In genomic region chr13:98537306-98537705, GRCh38 we compare ENCODE assay signal across 21 cellular contexts. TPM values are rescaled to one million over a fixed set of nuclear protein-coding genes. Genes with fewer than 3 reads are reported as not detected.
DNase-seq lines count a peak whose midpoint lies in the region; ATAC-seq lines count a peak whose summit lies in the region.
"Had no signal": no experiment of that assay in that cellular context is flagged by ENCODE, and none has a peak within 500 bp of the region (broad histone marks: within the 10 kb centered on the region; RNA-seq: fewer than 3 reads in every experiment).

No MANE protein-coding gene starts in this region.

- DNase-seq in activated naive CD8-positive, alpha-beta T cell treated with anti-CD3 and anti-CD28 coated beads, Interleukin-2, amount 50 U/mL, for 24 hours, result no peak
- no peak for DNase-seq in T-helper 17 cell
- DNase-seq in mesendoderm, result no peak
- DNase-seq in superior temporal gyrus (ENCODE audit: extremely low spot score), result no peak
- DNase-seq in left colon, result no peak
- DNase-seq in NCI-H1694 treated with DMSO at 0.1 percent for 48 hours (lab: John Stamatoyannopoulos, UW), result no peak
- DNase-seq: activated CD4-positive, alpha-beta T cell treated with anti-CD3 and anti-CD28 coated beads for 1 hour; activated T-cell treated with anti-CD3 and anti-CD28 coated beads for 4 hours; colonic mucosa; hypothalamus; MM.1S; NCI-H187; NCI-H446; spleen; T1000; transverse colon had no signal

- peaks cover 36% of the 10 kb centered on the region for H3K79me1 ChIP-seq in mesendoderm (ENCODE audit: low read length)

- H4K5ac ChIP-seq in mesendoderm (ENCODE audit: low read length), result no peak overlapping the region

- no peaks in the 10 kb centered on the region for H3K9me3 Mint-ChIP-seq in activated naive CD8-positive, alpha-beta T cell (ENCODE audit: low read depth)
- H3K9me3 Mint-ChIP-seq in activated naive CD8-positive, alpha-beta T cell treated with anti-CD3 and anti-CD28 coated beads, Interleukin-2, amount 50 U/mL, for 24 hours, result no peaks in the 10 kb centered on the region
- H3K9me3 Mint-ChIP-seq: activated naive CD4-positive, alpha-beta T cell treated with anti-CD3 and anti-CD28 coated beads, Interleukin-2, amount 50 U/mL, for 24 hours had no signal

- no peak overlapping the region for H2AK5ac ChIP-seq in mesendoderm (ENCODE audit: low read length)

- no peak overlapping the region for H2BK15ac ChIP-seq in mesendoderm (replicated peaks; ENCODE audit: low read depth)

- H3K18ac ChIP-seq in mesendoderm (ENCODE audit: low read length), result no peak overlapping the region

- H3K4me1 Mint-ChIP-seq in activated naive CD8-positive, alpha-beta T cell (ENCODE audit: low read depth), result peaks cover 92% of the 10 kb centered on the region
- peaks cover 91% of the 10 kb centered on the region for H3K4me1 Mint-ChIP-seq in activated naive CD8-positive, alpha-beta T cell treated with anti-CD3 and anti-CD28 coated beads, Interleukin-2, amount 50 U/mL, for 24 hours
- peaks cover 78% of the 10 kb centered on the region for H3K4me1 Mint-ChIP-seq in T-helper 17 cell

- no peaks in the 10 kb centered on the region for H3K27me3 ChIP-seq in mesendoderm (ENCODE audit: insufficient read depth, low read length, poor library complexity)
- H3K27me3 ChIP-seq: colonic mucosa, neural progenitor cell, SJSA1, spleen, transverse colon had no signal

- no peak overlapping the region for H2BK120ac ChIP-seq in mesendoderm (ENCODE audit: low read depth, low read length)

- peak overlapping the region; percentile 6 for H3K56ac ChIP-seq in mesendoderm (ENCODE audit: low read length)

- no peaks in the 10 kb centered on the region for H3K27me3 Mint-ChIP-seq in activated naive CD8-positive, alpha-beta T cell
- no peaks in the 10 kb centered on the region for H3K27me3 Mint-ChIP-seq in activated naive CD8-positive, alpha-beta T cell treated with anti-CD3 and anti-CD28 coated beads, Interleukin-2, amount 50 U/mL, for 24 hours
- no peaks in the 10 kb centered on the region for H3K27me3 Mint-ChIP-seq in T-helper 17 cell
- H3K27me3 Mint-ChIP-seq: activated naive CD4-positive, alpha-beta T cell treated with anti-CD3 and anti-CD28 coated beads, Interleukin-2, amount 50 U/mL, for 24 hours had no signal

- H3K9me3 ChIP-seq in T-helper 17 cell (ENCODE audit: control insufficient read depth, low read length, poor library complexity, severe bottlenecking), result no peaks in the 10 kb centered on the region
- H3K9me3 ChIP-seq: colonic mucosa, SJSA1, spleen, transverse colon had no signal

- H3K4ac ChIP-seq in mesendoderm (ENCODE audit: low read depth, low read length), result no peak overlapping the region

- peaks cover 2% of the 10 kb centered on the region for H3K4me1 ChIP-seq in mesendoderm (ENCODE audit: control insufficient read depth, low read depth, low read length)

- H3K79me2 ChIP-seq in mesendoderm (ENCODE audit: control insufficient read depth, insufficient read depth, low read length), result peaks cover 88% of the 10 kb centered on the region

- no peak overlapping the region for H3K4me2 ChIP-seq in mesendoderm (ENCODE audit: low read length)
- H3K4me2 ChIP-seq: neural progenitor cell had no signal

- no peak for ATAC-seq in activated naive CD8-positive, alpha-beta T cell treated with anti-CD3 and anti-CD28 coated beads, Interleukin-2, amount 50 U/mL, for 24 hours
- ATAC-seq in T-helper 17 cell (no peak), left colon (no peak), GM21423 (IDR thresholded peaks at IDR 0.05; ENCODE audit: unreplicated experiment) (no peak)

- no peak overlapping the region for H4K8ac ChIP-seq in mesendoderm (ENCODE audit: low read depth, low read length)

- H2BK5ac ChIP-seq in mesendoderm (ENCODE audit: low read length), result no peak overlapping the region

- no peak overlapping the region for H3K9ac ChIP-seq in mesendoderm (ENCODE audit: low read length)
- H3K9ac ChIP-seq: neural progenitor cell had no signal

- WGBS in mesendoderm (ENCODE audit: extremely low coverage, insufficient coverage, low lambda C conversion rate), result no CpG with 5 or more reads among the region's 14 CpGs

- H3K36me3 Mint-ChIP-seq in activated naive CD8-positive, alpha-beta T cell, result peaks cover 4% of the 10 kb centered on the region
- peaks cover 15% of the 10 kb centered on the region for H3K36me3 Mint-ChIP-seq in activated naive CD8-positive, alpha-beta T cell treated with anti-CD3 and anti-CD28 coated beads, Interleukin-2, amount 50 U/mL, for 24 hours (ENCODE audit: low read depth)
- peaks cover 7% of the 10 kb centered on the region for H3K36me3 Mint-ChIP-seq in T-helper 17 cell (ENCODE audit: low read depth)

- H3K23ac ChIP-seq in mesendoderm (ENCODE audit: low read length), result peak overlapping the region; percentile 89

- H3K36me3 ChIP-seq in mesendoderm (ENCODE audit: control insufficient read depth, insufficient read depth, low read length), result no peaks in the 10 kb centered on the region
- H3K36me3 ChIP-seq: colonic mucosa, neural progenitor cell, transverse colon had no signal

- H3K27ac Mint-ChIP-seq in activated naive CD8-positive, alpha-beta T cell, result no peak overlapping the region
- H3K27ac Mint-ChIP-seq in activated naive CD8-positive, alpha-beta T cell treated with anti-CD3 and anti-CD28 coated beads, Interleukin-2, amount 50 U/mL, for 24 hours, result no peak overlapping the region
- H3K27ac Mint-ChIP-seq in T-helper 17 cell, result peak overlapping the region; percentile 98
- H3K27ac Mint-ChIP-seq: neural progenitor cell had no signal

- H3K4me3 Mint-ChIP-seq in activated naive CD8-positive, alpha-beta T cell, result peak overlapping the region; percentile 30
- H3K4me3 Mint-ChIP-seq in activated naive CD8-positive, alpha-beta T cell treated with anti-CD3 and anti-CD28 coated beads, Interleukin-2, amount 50 U/mL, for 24 hours, result no peak overlapping the region
- H3K4me3 Mint-ChIP-seq in T-helper 17 cell, result peak overlapping the region; percentile 41
- H3K4me3 Mint-ChIP-seq: activated naive CD4-positive, alpha-beta T cell treated with anti-CD3 and anti-CD28 coated beads, Interleukin-2, amount 50 U/mL, for 24 hours; neural progenitor cell had no signal

- intact Hi-C loops in left colon (cut with DNase I, micrococcal nuclease), result no loop called here

- no peak overlapping the region for H3K4me3 ChIP-seq in mesendoderm (ENCODE audit: low read length)
- H3K4me3 ChIP-seq: colonic mucosa, neural progenitor cell, SJSA1, spleen, transverse colon had no signal

- no peak overlapping the region for H3K27ac ChIP-seq in mesendoderm (ENCODE audit: low read depth, low read length)
- H3K27ac ChIP-seq: colonic mucosa, neural progenitor cell, SJSA1, transverse colon had no signal

RNA-seq across cellular contexts. Expression of gene STK24, which starts 39.6 kb away (rescaled TPM):
- total RNA-seq in T-helper 17 cell (100 to 1,000 TPM; 134 to 163 TPM), left colon (100 to 1,000 TPM; 204 to 205 TPM)
- polyA plus RNA-seq in mesendoderm (2013, experiment 1 of 2), result 143 TPM
- 145 TPM for polyA plus RNA-seq in mesendoderm (2013, experiment 2 of 2)
